ENCODE assay signal across 1 cellular context in genomic region chr9:20611751-20612287, GRCh38.
TF ChIP-seq lines count a peak whose summit lies in the region.

No MANE protein-coding gene starts in this region.

TF ChIP-seq in GM23338, 12 proteins besides CTCF, POLR2A, EP300 and RAD21 (continued from another document):
- TF ChIP-seq REST (IDR thresholded peaks at IDR 0.05; ENCODE audit: unreplicated experiment) (no peak), ZNF331 (CRISPR knock-in tag; IDR thresholded peaks at IDR 0.05; ENCODE audit: low read depth) (no peak), CREB1 (CRISPR knock-in tag; IDR thresholded peaks at IDR 0.05; ENCODE audit: low read depth) (no peak), ETS1 (IDR thresholded peaks at IDR 0.05) (no peak), POLR2AphosphoS5 (IDR thresholded peaks at IDR 0.05; ENCODE audit: low read depth) (no peak), STAT1 (IDR thresholded peaks at IDR 0.05; ENCODE audit: unreplicated experiment) (no peak)
